1 cellular context compared by ENCODE assay signal in genomic region chr1:153888518-153888917, GRCh38.
TF ChIP-seq lines count a peak whose summit lies in the region.

No MANE protein-coding gene starts in this region.

TF ChIP-seq in GM23338, 12 proteins besides CTCF, POLR2A, EP300 and RAD21 (continued from another document):
- TF ChIP-seq POLR2AphosphoS5 (IDR thresholded peaks at IDR 0.05; ENCODE audit: low read depth): no peak
